ENCODE assay signal across 1 cellular context in genomic region chr1:9145714-9146113, GRCh38.
A peak's percentile ranks its signal among the peaks of the same experiment; 100 is the strongest.
TF ChIP-seq lines count a peak whose summit lies in the region.

No MANE protein-coding gene starts in this region.

TF ChIP-seq in HepG2, 621 proteins besides CTCF, POLR2A, EP300 and RAD21:
- TF ChIP-seq ZNF3 (CRISPR knock-in tag; IDR thresholded peaks at IDR 0.05) (peak; percentile 88), PRDM15 (CRISPR knock-in tag; IDR thresholded peaks at IDR 0.05) (no peak), ZMYM2 (CRISPR knock-in tag; IDR thresholded peaks at IDR 0.05) (peak; percentile 65; the same call in 1 of the 2 replicates), ZNF121 (CRISPR knock-in tag; IDR thresholded peaks at IDR 0.05) (peak; percentile 98), ZNF460 (CRISPR knock-in tag; IDR thresholded peaks at IDR 0.05; ENCODE audit: borderline replicate concordance) (0 out of 2 replicates have a peak, but pooled peaks have one; percentile 13), ATF1 (CRISPR knock-in tag; IDR thresholded peaks at IDR 0.05) (no peak), ZNF160 (CRISPR knock-in tag; IDR thresholded peaks at IDR 0.05) (no peak)
- TF ChIP-seq, protein P1, sequence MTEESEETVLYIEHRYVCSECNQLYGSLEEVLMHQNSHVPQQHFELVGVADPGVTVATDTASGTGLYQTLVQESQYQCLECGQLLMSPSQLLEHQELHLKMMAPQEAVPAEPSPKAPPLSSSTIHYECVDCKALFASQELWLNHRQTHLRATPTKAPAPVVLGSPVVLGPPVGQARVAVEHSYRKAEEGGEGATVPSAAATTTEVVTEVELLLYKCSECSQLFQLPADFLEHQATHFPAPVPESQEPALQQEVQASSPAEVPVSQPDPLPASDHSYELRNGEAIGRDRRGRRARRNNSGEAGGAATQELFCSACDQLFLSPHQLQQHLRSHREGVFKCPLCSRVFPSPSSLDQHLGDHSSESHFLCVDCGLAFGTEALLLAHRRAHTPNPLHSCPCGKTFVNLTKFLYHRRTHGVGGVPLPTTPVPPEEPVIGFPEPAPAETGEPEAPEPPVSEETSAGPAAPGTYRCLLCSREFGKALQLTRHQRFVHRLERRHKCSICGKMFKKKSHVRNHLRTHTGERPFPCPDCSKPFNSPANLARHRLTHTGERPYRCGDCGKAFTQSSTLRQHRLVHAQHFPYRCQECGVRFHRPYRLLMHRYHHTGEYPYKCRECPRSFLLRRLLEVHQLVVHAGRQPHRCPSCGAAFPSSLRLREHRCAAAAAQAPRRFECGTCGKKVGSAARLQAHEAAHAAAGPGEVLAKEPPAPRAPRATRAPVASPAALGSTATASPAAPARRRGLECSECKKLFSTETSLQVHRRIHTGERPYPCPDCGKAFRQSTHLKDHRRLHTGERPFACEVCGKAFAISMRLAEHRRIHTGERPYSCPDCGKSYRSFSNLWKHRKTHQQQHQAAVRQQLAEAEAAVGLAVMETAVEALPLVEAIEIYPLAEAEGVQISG (CRISPR knock-in tag; IDR thresholded peaks at IDR 0.05): 0 out of 2 replicates have a peak, but pooled peaks have one; percentile 9
- TF ChIP-seq, protein P2, sequence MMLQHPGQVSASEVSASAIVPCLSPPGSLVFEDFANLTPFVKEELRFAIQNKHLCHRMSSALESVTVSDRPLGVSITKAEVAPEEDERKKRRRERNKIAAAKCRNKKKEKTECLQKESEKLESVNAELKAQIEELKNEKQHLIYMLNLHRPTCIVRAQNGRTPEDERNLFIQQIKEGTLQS (CRISPR knock-in tag; IDR thresholded peaks at IDR 0.05): no peak
- TF ChIP-seq, protein P3, sequence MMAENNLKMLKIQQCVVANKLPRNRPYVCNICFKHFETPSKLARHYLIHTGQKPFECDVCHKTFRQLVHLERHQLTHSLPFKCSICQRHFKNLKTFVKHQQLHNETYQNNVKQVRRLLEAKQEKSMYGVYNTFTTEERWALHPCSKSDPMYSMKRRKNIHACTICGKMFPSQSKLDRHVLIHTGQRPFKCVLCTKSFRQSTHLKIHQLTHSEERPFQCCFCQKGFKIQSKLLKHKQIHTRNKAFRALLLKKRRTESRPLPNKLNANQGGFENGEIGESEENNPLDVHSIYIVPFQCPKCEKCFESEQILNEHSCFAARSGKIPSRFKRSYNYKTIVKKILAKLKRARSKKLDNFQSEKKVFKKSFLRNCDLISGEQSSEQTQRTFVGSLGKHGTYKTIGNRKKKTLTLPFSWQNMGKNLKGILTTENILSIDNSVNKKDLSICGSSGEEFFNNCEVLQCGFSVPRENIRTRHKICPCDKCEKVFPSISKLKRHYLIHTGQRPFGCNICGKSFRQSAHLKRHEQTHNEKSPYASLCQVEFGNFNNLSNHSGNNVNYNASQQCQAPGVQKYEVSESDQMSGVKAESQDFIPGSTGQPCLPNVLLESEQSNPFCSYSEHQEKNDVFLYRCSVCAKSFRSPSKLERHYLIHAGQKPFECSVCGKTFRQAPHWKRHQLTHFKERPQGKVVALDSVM (CRISPR knock-in tag; IDR thresholded peaks at IDR 0.05): peak; percentile 91
- TF ChIP-seq, protein P4, sequence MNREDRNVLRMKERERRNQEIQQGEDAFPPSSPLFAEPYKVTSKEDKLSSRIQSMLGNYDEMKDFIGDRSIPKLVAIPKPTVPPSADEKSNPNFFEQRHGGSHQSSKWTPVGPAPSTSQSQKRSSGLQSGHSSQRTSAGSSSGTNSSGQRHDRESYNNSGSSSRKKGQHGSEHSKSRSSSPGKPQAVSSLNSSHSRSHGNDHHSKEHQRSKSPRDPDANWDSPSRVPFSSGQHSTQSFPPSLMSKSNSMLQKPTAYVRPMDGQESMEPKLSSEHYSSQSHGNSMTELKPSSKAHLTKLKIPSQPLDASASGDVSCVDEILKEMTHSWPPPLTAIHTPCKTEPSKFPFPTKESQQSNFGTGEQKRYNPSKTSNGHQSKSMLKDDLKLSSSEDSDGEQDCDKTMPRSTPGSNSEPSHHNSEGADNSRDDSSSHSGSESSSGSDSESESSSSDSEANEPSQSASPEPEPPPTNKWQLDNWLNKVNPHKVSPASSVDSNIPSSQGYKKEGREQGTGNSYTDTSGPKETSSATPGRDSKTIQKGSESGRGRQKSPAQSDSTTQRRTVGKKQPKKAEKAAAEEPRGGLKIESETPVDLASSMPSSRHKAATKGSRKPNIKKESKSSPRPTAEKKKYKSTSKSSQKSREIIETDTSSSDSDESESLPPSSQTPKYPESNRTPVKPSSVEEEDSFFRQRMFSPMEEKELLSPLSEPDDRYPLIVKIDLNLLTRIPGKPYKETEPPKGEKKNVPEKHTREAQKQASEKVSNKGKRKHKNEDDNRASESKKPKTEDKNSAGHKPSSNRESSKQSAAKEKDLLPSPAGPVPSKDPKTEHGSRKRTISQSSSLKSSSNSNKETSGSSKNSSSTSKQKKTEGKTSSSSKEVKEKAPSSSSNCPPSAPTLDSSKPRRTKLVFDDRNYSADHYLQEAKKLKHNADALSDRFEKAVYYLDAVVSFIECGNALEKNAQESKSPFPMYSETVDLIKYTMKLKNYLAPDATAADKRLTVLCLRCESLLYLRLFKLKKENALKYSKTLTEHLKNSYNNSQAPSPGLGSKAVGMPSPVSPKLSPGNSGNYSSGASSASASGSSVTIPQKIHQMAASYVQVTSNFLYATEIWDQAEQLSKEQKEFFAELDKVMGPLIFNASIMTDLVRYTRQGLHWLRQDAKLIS (CRISPR knock-in tag; IDR thresholded peaks at IDR 0.05): no peak
TF ChIP-seq in HepG2: peak in this region for 6.
